In the genomic region with DNA sequence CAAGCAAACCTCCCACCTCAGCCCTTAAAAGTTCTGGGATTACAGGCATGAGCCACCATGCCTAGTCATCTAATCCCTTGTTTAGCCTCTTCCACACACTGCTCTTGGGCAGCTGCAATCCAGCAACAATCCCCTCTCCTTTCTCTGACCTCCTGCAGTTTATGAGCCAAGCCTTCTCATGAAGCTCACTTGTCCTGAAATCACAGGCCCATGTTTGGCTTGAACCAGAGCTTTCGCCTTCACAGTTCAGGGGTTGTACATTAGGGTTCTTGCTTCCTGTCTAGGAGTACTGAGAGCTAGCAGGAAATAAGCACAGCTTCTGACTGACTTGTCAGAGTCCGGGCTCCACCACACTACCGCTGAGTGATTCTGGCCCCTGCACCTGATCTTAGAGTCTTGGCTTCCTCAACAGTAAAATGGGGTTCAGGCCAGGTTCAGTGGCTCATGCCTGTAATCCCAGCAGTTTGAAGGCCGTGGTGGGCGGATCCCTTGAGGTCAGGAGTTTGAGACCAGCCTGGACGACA, we compare ENCODE assay signal across 2 cellular contexts.
TF ChIP-seq lines count a peak whose summit lies in the region.

No MANE protein-coding gene starts in this region.

TF ChIP-seq in GM23338, 12 proteins besides CTCF, POLR2A, EP300 and RAD21 (continues in another document):
- TF ChIP-seq POLR2AphosphoS5 (IDR thresholded peaks at IDR 0.05; ENCODE audit: low read depth) (no peak), NANOG (IDR thresholded peaks at IDR 0.05; ENCODE audit: borderline replicate concordance) (no peak), ZNF331 (CRISPR knock-in tag; IDR thresholded peaks at IDR 0.05; ENCODE audit: low read depth) (no peak), STAT1 (IDR thresholded peaks at IDR 0.05; ENCODE audit: unreplicated experiment) (no peak), EZH2phosphoT487 (IDR thresholded peaks at IDR 0.05; ENCODE audit: unreplicated experiment) (no peak), CREB1 (CRISPR knock-in tag; IDR thresholded peaks at IDR 0.05; ENCODE audit: low read depth) (no peak), ZNF114 (CRISPR knock-in tag; IDR thresholded peaks at IDR 0.05) (no peak)
- TF ChIP-seq, protein P1, sequence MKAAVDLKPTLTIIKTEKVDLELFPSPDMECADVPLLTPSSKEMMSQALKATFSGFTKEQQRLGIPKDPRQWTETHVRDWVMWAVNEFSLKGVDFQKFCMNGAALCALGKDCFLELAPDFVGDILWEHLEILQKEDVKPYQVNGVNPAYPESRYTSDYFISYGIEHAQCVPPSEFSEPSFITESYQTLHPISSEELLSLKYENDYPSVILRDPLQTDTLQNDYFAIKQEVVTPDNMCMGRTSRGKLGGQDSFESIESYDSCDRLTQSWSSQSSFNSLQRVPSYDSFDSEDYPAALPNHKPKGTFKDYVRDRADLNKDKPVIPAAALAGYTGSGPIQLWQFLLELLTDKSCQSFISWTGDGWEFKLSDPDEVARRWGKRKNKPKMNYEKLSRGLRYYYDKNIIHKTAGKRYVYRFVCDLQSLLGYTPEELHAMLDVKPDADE (IDR thresholded peaks at IDR 0.05), result no peak
- TF ChIP-seq, protein P2, sequence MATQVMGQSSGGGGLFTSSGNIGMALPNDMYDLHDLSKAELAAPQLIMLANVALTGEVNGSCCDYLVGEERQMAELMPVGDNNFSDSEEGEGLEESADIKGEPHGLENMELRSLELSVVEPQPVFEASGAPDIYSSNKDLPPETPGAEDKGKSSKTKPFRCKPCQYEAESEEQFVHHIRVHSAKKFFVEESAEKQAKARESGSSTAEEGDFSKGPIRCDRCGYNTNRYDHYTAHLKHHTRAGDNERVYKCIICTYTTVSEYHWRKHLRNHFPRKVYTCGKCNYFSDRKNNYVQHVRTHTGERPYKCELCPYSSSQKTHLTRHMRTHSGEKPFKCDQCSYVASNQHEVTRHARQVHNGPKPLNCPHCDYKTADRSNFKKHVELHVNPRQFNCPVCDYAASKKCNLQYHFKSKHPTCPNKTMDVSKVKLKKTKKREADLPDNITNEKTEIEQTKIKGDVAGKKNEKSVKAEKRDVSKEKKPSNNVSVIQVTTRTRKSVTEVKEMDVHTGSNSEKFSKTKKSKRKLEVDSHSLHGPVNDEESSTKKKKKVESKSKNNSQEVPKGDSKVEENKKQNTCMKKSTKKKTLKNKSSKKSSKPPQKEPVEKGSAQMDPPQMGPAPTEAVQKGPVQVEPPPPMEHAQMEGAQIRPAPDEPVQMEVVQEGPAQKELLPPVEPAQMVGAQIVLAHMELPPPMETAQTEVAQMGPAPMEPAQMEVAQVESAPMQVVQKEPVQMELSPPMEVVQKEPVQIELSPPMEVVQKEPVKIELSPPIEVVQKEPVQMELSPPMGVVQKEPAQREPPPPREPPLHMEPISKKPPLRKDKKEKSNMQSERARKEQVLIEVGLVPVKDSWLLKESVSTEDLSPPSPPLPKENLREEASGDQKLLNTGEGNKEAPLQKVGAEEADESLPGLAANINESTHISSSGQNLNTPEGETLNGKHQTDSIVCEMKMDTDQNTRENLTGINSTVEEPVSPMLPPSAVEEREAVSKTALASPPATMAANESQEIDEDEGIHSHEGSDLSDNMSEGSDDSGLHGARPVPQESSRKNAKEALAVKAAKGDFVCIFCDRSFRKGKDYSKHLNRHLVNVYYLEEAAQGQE (IDR thresholded peaks at IDR 0.05; ENCODE audit: unreplicated experiment), result no peak

TF ChIP-seq in HepG2, 621 proteins besides CTCF, POLR2A, EP300 and RAD21 (continues in another document):
- TF ChIP-seq, protein P3, sequence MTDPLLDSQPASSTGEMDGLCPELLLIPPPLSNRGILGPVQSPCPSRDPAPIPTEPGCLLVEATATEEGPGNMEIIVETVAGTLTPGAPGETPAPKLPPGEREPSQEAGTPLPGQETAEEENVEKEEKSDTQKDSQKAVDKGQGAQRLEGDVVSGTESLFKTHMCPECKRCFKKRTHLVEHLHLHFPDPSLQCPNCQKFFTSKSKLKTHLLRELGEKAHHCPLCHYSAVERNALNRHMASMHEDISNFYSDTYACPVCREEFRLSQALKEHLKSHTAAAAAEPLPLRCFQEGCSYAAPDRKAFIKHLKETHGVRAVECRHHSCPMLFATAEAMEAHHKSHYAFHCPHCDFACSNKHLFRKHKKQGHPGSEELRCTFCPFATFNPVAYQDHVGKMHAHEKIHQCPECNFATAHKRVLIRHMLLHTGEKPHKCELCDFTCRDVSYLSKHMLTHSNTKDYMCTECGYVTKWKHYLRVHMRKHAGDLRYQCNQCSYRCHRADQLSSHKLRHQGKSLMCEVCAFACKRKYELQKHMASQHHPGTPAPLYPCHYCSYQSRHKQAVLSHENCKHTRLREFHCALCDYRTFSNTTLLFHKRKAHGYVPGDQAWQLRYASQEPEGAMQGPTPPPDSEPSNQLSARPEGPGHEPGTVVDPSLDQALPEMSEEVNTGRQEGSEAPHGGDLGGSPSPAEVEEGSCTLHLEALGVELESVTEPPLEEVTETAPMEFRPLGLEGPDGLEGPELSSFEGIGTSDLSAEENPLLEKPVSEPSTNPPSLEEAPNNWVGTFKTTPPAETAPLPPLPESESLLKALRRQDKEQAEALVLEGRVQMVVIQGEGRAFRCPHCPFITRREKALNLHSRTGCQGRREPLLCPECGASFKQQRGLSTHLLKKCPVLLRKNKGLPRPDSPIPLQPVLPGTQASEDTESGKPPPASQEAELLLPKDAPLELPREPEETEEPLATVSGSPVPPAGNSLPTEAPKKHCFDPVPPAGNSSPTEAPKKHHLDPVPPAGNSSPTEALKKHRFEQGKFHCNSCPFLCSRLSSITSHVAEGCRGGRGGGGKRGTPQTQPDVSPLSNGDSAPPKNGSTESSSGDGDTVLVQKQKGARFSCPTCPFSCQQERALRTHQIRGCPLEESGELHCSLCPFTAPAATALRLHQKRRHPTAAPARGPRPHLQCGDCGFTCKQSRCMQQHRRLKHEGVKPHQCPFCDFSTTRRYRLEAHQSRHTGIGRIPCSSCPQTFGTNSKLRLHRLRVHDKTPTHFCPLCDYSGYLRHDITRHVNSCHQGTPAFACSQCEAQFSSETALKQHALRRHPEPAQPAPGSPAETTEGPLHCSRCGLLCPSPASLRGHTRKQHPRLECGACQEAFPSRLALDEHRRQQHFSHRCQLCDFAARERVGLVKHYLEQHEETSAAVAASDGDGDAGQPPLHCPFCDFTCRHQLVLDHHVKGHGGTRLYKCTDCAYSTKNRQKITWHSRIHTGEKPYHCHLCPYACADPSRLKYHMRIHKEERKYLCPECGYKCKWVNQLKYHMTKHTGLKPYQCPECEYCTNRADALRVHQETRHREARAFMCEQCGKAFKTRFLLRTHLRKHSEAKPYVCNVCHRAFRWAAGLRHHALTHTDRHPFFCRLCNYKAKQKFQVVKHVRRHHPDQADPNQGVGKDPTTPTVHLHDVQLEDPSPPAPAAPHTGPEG (CRISPR knock-in tag; IDR thresholded peaks at IDR 0.05), result no peak
- TF ChIP-seq, protein P4, sequence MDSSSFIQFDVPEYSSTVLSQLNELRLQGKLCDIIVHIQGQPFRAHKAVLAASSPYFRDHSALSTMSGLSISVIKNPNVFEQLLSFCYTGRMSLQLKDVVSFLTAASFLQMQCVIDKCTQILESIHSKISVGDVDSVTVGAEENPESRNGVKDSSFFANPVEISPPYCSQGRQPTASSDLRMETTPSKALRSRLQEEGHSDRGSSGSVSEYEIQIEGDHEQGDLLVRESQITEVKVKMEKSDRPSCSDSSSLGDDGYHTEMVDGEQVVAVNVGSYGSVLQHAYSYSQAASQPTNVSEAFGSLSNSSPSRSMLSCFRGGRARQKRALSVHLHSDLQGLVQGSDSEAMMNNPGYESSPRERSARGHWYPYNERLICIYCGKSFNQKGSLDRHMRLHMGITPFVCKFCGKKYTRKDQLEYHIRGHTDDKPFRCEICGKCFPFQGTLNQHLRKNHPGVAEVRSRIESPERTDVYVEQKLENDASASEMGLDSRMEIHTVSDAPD (CRISPR knock-in tag; IDR thresholded peaks at IDR 0.05), result no peak
- TF ChIP-seq HNRNPUL1 (IDR thresholded peaks at IDR 0.05; ENCODE audit: low read depth, low read length), result no peak
- TF ChIP-seq, protein P5, sequence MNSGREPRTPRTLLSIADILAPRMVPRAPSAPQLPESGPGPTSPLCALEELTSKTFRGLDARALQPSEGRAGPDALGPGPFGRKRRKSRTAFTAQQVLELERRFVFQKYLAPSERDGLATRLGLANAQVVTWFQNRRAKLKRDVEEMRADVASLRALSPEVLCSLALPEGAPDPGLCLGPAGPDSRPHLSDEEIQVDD (CRISPR knock-in tag; IDR thresholded peaks at IDR 0.05; ENCODE audit: borderline replicate concordance), result no peak
- TF ChIP-seq, protein P6, sequence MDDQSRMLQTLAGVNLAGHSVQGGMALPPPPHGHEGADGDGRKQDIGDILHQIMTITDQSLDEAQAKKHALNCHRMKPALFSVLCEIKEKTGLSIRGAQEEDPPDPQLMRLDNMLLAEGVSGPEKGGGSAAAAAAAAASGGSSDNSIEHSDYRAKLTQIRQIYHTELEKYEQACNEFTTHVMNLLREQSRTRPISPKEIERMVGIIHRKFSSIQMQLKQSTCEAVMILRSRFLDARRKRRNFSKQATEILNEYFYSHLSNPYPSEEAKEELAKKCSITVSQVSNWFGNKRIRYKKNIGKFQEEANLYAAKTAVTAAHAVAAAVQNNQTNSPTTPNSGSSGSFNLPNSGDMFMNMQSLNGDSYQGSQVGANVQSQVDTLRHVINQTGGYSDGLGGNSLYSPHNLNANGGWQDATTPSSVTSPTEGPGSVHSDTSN (CRISPR knock-in tag; IDR thresholded peaks at IDR 0.05; ENCODE audit: borderline replicate concordance), result no peak
- no peak for TF ChIP-seq ISL2 (CRISPR knock-in tag; IDR thresholded peaks at IDR 0.05)
- no peak for TF ChIP-seq CREB1 (IDR thresholded peaks at IDR 0.05)
- TF ChIP-seq CREB1 (CRISPR knock-in tag; IDR thresholded peaks at IDR 0.05), result no peak
- TF ChIP-seq POLR2AphosphoS5 (IDR thresholded peaks at IDR 0.05; ENCODE audit: low read depth, low read length), result no peak
- no peak for TF ChIP-seq ZFP36L2 (CRISPR knock-in tag; IDR thresholded peaks at IDR 0.05)
- TF ChIP-seq, protein P7, sequence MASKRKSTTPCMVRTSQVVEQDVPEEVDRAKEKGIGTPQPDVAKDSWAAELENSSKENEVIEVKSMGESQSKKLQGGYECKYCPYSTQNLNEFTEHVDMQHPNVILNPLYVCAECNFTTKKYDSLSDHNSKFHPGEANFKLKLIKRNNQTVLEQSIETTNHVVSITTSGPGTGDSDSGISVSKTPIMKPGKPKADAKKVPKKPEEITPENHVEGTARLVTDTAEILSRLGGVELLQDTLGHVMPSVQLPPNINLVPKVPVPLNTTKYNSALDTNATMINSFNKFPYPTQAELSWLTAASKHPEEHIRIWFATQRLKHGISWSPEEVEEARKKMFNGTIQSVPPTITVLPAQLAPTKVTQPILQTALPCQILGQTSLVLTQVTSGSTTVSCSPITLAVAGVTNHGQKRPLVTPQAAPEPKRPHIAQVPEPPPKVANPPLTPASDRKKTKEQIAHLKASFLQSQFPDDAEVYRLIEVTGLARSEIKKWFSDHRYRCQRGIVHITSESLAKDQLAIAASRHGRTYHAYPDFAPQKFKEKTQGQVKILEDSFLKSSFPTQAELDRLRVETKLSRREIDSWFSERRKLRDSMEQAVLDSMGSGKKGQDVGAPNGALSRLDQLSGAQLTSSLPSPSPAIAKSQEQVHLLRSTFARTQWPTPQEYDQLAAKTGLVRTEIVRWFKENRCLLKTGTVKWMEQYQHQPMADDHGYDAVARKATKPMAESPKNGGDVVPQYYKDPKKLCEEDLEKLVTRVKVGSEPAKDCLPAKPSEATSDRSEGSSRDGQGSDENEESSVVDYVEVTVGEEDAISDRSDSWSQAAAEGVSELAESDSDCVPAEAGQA (IDR thresholded peaks at IDR 0.05; ENCODE audit: low read depth), result no peak
- TF ChIP-seq, protein P7 (CRISPR knock-in tag; IDR thresholded peaks at IDR 0.05; ENCODE audit: borderline replicate concordance), result no peak
- TF ChIP-seq, protein P8, sequence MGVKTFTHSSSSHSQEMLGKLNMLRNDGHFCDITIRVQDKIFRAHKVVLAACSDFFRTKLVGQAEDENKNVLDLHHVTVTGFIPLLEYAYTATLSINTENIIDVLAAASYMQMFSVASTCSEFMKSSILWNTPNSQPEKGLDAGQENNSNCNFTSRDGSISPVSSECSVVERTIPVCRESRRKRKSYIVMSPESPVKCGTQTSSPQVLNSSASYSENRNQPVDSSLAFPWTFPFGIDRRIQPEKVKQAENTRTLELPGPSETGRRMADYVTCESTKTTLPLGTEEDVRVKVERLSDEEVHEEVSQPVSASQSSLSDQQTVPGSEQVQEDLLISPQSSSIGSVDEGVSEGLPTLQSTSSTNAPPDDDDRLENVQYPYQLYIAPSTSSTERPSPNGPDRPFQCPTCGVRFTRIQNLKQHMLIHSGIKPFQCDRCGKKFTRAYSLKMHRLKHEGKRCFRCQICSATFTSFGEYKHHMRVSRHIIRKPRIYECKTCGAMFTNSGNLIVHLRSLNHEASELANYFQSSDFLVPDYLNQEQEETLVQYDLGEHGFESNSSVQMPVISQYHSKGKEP (CRISPR knock-in tag; IDR thresholded peaks at IDR 0.05), result no peak
- TF ChIP-seq ZNF776 (CRISPR knock-in tag; IDR thresholded peaks at IDR 0.05), result no peak
- TF ChIP-seq, protein P2 (IDR thresholded peaks at IDR 0.05; ENCODE audit: borderline replicate concordance in 1 of 2, low read depth in 1 of 2, low read length in 2 of 2), result no peak
- no peak for TF ChIP-seq ZNF709 (CRISPR knock-in tag; IDR thresholded peaks at IDR 0.05)
